8 cellular contexts compared by ENCODE assay signal in genomic region chr5:78984020-78984610, GRCh38. TPM values are rescaled to one million over a fixed set of nuclear protein-coding genes. Genes with fewer than 3 reads are reported as not detected.
DNase-seq lines count a peak whose midpoint lies in the region; ATAC-seq and TF ChIP-seq lines count a peak whose summit lies in the region.

No MANE protein-coding gene starts in this region.

- TF ChIP-seq CTCF in astrocyte of the spinal cord (IDR thresholded peaks at IDR 0.05; ENCODE audit: low read depth, low read length) (no peak), liver (IDR thresholded peaks at IDR 0.05; ENCODE audit: low read depth, low read length, missing input control) (no peak)

- H3K9me3 ChIP-seq in KOPT-K1 (ENCODE audit: insufficient read depth, low read length, poor library complexity, severe bottlenecking): no peaks in the 10 kb centered on the region
- no peaks in the 10 kb centered on the region for H3K9me3 ChIP-seq in liver (ENCODE audit: control insufficient read depth in 4 of 4, low read length in 3 of 4)
- H3K9me3 ChIP-seq in thymus (ENCODE audit: control insufficient read depth): no peaks in the 10 kb centered on the region

- DNase-seq in SIG-M5 treated with dmso at 0.1 percent for 504 hours (lab: John Stamatoyannopoulos, UW; ENCODE audit: unreplicated experiment) (peak; percentile 50), SIG-M5 (lab: John Stamatoyannopoulos, UW) (no peak), astrocyte of the spinal cord (ENCODE audit: low read depth, low spot score) (no peak), posterior cingulate gyrus (no peak)

- H3K27me3 ChIP-seq in liver (ENCODE audit: control insufficient read depth in 4 of 4, insufficient read depth in 4 of 4, low read length in 3 of 4) (no peaks in the 10 kb centered on the region), thymus (ENCODE audit: control insufficient read depth, insufficient read depth) (no peaks in the 10 kb centered on the region)

- peak overlapping the region; percentile 46 to 64 for H3K9ac ChIP-seq in liver (ENCODE audit: low read depth in 1 of 2, low read length in 2 of 2)

- TF ChIP-seq RAD21 in liver (IDR thresholded peaks at IDR 0.05): no peak

- no peak for ATAC-seq in HG02885 (IDR thresholded peaks at IDR 0.05; ENCODE audit: poor library complexity, unreplicated experiment)

- H3K27ac ChIP-seq in KOPT-K1 (ENCODE audit: low read depth, low read length, poor library complexity, severe bottlenecking) (peak overlapping the region; percentile 92), liver (ENCODE audit: low read depth in 1 of 2, low read length in 2 of 2) (peak overlapping the region; percentile 88 to 94), thymus (ENCODE audit: low read depth) (peak overlapping the region; percentile 95)

- under 1% methylated on average over 19 of the region's 19 CpGs for WGBS in liver
- WGBS in thymus: 2% methylated on average over 19 of the region's 19 CpGs

- H3K4me3 ChIP-seq in astrocyte of the spinal cord (ENCODE audit: low read depth, low read length) (peak overlapping the region; percentile 60), liver (ENCODE audit: low read depth in 1 of 3, low read length in 3 of 3) (peak overlapping the region; percentile 66 to 91 (median 74)), thymus (ENCODE audit: low read length) (peak overlapping the region; percentile 94)

- no peaks in the 10 kb centered on the region for H3K36me3 ChIP-seq in KOPT-K1 (ENCODE audit: insufficient read depth, low read length)
- H3K36me3 ChIP-seq in liver (ENCODE audit: control insufficient read depth in 4 of 4, insufficient read depth in 3 of 4, low read depth in 1 of 4, low read length in 3 of 4): no peaks in the 10 kb centered on the region
- no peaks in the 10 kb centered on the region for H3K36me3 ChIP-seq in thymus (ENCODE audit: control insufficient read depth, insufficient read depth)

- intact Hi-C loops in posterior cingulate gyrus (cut with DNase I): no loop called here

- in situ Hi-C loops in astrocyte of the spinal cord (cut with HindIII; ENCODE audit: low sequenced_read_pairs): no loop called here

- H3K4me1 ChIP-seq in liver (ENCODE audit: control insufficient read depth in 4 of 4, insufficient read depth in 4 of 4, low read length in 3 of 4): peaks cover 2 to 37% (median 25%) of the 10 kb centered on the region in 4 donors
- no peaks in the 10 kb centered on the region for H3K4me1 ChIP-seq in thymus (ENCODE audit: control insufficient read depth, insufficient read depth, low read length)

TF ChIP-seq in liver, 16 proteins besides CTCF, POLR2A, EP300 and RAD21:
- TF ChIP-seq RXRA (IDR thresholded peaks at IDR 0.05): peak in 1 of 2 donors; percentile 5
- TF ChIP-seq, protein P1, sequence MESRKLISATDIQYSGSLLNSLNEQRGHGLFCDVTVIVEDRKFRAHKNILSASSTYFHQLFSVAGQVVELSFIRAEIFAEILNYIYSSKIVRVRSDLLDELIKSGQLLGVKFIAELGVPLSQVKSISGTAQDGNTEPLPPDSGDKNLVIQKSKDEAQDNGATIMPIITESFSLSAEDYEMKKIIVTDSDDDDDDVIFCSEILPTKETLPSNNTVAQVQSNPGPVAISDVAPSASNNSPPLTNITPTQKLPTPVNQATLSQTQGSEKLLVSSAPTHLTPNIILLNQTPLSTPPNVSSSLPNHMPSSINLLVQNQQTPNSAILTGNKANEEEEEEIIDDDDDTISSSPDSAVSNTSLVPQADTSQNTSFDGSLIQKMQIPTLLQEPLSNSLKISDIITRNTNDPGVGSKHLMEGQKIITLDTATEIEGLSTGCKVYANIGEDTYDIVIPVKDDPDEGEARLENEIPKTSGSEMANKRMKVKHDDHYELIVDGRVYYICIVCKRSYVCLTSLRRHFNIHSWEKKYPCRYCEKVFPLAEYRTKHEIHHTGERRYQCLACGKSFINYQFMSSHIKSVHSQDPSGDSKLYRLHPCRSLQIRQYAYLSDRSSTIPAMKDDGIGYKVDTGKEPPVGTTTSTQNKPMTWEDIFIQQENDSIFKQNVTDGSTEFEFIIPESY (IDR thresholded peaks at IDR 0.05): no peak

RNA-seq across cellular contexts. Expression of gene ARSB, which starts 1.0 kb away (rescaled TPM):
- 10 to 100 TPM; 13.7 to 26.2 TPM for total RNA-seq in liver
- polyA plus RNA-seq in liver (1 to 10 TPM; 3.5 to 3.7 TPM), thymus (2.4 TPM)
